ENCODE assay signal across 21 cellular contexts in genomic region chr2:113278073-113278811, GRCh38. TPM values are rescaled to one million over a fixed set of nuclear protein-coding genes. Genes with fewer than 3 reads are reported as not detected.
A peak's percentile ranks its signal among the peaks of the same experiment; 100 is the strongest.
DNase-seq lines count a peak whose midpoint lies in the region; ATAC-seq and TF ChIP-seq lines count a peak whose summit lies in the region.
"Had no signal": no experiment of that assay in that cellular context is flagged by ENCODE, and none has a peak within 500 bp of the region (broad histone marks: within the 10 kb centered on the region; RNA-seq: fewer than 3 reads in every experiment).

No MANE protein-coding gene starts in this region.

- peak overlapping the region; percentile 54 for H3K4me3 ChIP-seq in HUES64 (ENCODE audit: low read length)
- peak overlapping the region; percentile 54 for H3K4me3 ChIP-seq in thoracic aorta
- H3K4me3 ChIP-seq in dorsolateral prefrontal cortex, result peak overlapping the region in 4 of 59 donors; percentile 12 to 42 (median 26)
- H3K4me3 ChIP-seq: PC-9, sigmoid colon, transverse colon had no signal

- TF ChIP-seq CTCF in thoracic aorta (IDR thresholded peaks at IDR 0.05) (no peak), dorsolateral prefrontal cortex (IDR thresholded peaks at IDR 0.05 in 54 of 56, conservative IDR thresholded peaks at IDR 0.05 in 2 of 56; ENCODE audit: low read depth in 1 of 56, partially characterized antibody in 56 of 56) (no peak)

- H3K27ac ChIP-seq in HUES64 (ENCODE audit: low read depth, low read length) (no peak overlapping the region), thoracic aorta (no peak overlapping the region), dorsolateral prefrontal cortex (no peak overlapping the region)
- H3K27ac ChIP-seq: esophagus squamous epithelium, parathyroid adenoma, PC-9, sigmoid colon, transverse colon had no signal

- intact Hi-C loops in dorsolateral prefrontal cortex (cut with DNase I), result no loop called here

- no peaks in the 10 kb centered on the region for H3K36me3 ChIP-seq in HUES64 (ENCODE audit: insufficient read depth, low read length)
- H3K36me3 ChIP-seq in thoracic aorta, result no peaks in the 10 kb centered on the region
- H3K36me3 ChIP-seq: esophagus squamous epithelium, sigmoid colon, transverse colon had no signal

- ATAC-seq in thoracic aorta (ENCODE audit: insufficient number of reproducible peaks, low FRiP score, low read depth) (no peak), GM18520 (IDR thresholded peaks at IDR 0.05; ENCODE audit: unreplicated experiment) (no peak)
- ATAC-seq: activated T-helper 17 cell treated with anti-CD3 and anti-CD28 coated beads, Interleukin-2, amount 50 U/mL, for 72 hours had no signal

- no peak overlapping the region for H3K9ac ChIP-seq in HUES64 (ENCODE audit: low read depth, low read length)
- H3K9ac ChIP-seq: parathyroid adenoma had no signal

- WGBS in HUES64, result 3% methylated on average over 49 of the region's 50 CpGs

- H3K9me3 ChIP-seq in HUES64 (ENCODE audit: insufficient read depth, low read depth, low read length), result no peaks in the 10 kb centered on the region
- no peaks in the 10 kb centered on the region for H3K9me3 ChIP-seq in thoracic aorta
- H3K9me3 ChIP-seq: esophagus squamous epithelium, sigmoid colon, transverse colon had no signal

- DNase-seq in ecto neural progenitor cell (ENCODE audit: low spot score) (peak; percentile 63), iPS-NIHi7 (ENCODE audit: extremely low spot score) (peak; percentile 31), thoracic aorta (ENCODE audit: low spot score) (no peak), dorsolateral prefrontal cortex (no peak), amygdala (lab: John Stamatoyannopoulos, UW) (no peak)
- DNase-seq: activated CD4-positive, alpha-beta T cell treated with anti-CD3 and anti-CD28 coated beads for 4 hours; caudate nucleus; effector CD4-positive, alpha-beta T cell; esophagus squamous epithelium; Kasumi-1; naive B cell; NCI-H1092; NCI-H2029 treated with DMSO at 0.1 percent for 48 hours; NCI-H446; PC-9; sigmoid colon; transverse colon had no signal

- H3K4me1 ChIP-seq in HUES64 (ENCODE audit: insufficient read depth, low read length) (peaks cover 9% of the 10 kb centered on the region; the same call in 1 of the 2 replicates), thoracic aorta (ENCODE audit: control insufficient read depth in 1 of 2, low read depth in 2 of 2) (peaks cover 17 to 33% of the 10 kb centered on the region in 2 donors)
- H3K4me1 ChIP-seq: parathyroid adenoma had no signal

- peaks cover 99% of the 10 kb centered on the region for H3K27me3 ChIP-seq in HUES64 (ENCODE audit: insufficient read depth, low read length)
- H3K27me3 ChIP-seq in thoracic aorta (replicated peaks; ENCODE audit: insufficient read depth), result peaks cover 21% of the 10 kb centered on the region
- H3K27me3 ChIP-seq in dorsolateral prefrontal cortex, result peaks cover 4 to 60% (median 54%) of the 10 kb centered on the region in 45 donors

RNA-seq across cellular contexts. Expression of gene PAX8, which starts 0.5 kb away (rescaled TPM):
- polyA plus RNA-seq in HUES64 (2013, experiment 1 of 2), result 15.1 TPM
- polyA plus RNA-seq in HUES64 (2013, experiment 2 of 2), result 29.2 TPM
- total RNA-seq in thoracic aorta (10 to 100 TPM in 1 of 2 donors, 1 to 10 TPM in 1; 2.4 to 10.3 TPM), dorsolateral prefrontal cortex (1 to 10 TPM in 64 of 120 experiments, under 1 TPM in 38, not detected in 18; 0.18 to 5.1 (median 1.4) TPM)

Comparison
In these comparisons a context has a peak if more than half of its experiments do, and no peak if none do; other contexts are left out.
1. DNase-seq: peak in ecto neural progenitor cell (single experiment) and iPS-NIHi7 (single experiment); none in thoracic aorta (single experiment), dorsolateral prefrontal cortex (0 of 10) and amygdala (0 of 56).